9 cellular contexts compared by ENCODE assay signal in the genomic region with DNA sequence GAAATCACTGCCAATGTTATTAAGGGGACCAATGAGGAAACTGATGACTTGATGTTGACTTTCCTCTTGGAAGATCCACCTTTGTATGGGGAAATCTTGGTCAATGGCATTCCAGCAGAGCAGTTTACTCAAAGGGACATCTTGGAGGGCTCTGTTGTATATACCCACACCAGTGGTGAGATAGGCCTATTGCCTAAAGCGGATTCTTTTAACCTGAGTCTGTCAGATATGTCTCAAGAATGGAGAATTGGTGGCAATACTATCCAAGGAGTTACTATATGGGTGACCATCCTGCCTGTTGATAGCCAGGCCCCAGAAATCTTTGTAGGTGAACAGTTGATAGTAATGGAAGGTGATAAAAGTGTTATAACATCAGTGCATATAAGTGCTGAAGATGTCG. TPM values are rescaled to one million over a fixed set of nuclear protein-coding genes. Genes with fewer than 3 reads are reported as not detected.
"Had no signal": no experiment of that assay in that cellular context is flagged by ENCODE, and none has a peak within 500 bp of the region (broad histone marks: within the 10 kb centered on the region; RNA-seq: fewer than 3 reads in every experiment).

No MANE protein-coding gene starts in this region.

- H3K27ac ChIP-seq: GM23248 had no signal

- H3K36me3 ChIP-seq: HAP-1 had no signal

- H3K4me2 ChIP-seq: GM23338 had no signal

- ATAC-seq: GM23338, HCT116 had no signal

- H2AFZ ChIP-seq: GM23248, GM23338 had no signal

- H3K4me3 Mint-ChIP-seq: GM23338, HFFc6 had no signal

- H3K9ac ChIP-seq: GM23248 had no signal

- H3K4me3 ChIP-seq: GM23248, GM23338, HAP-1 had no signal

- H3K27ac Mint-ChIP-seq: GM23338, H9, HFFc6 had no signal

- DNase-seq: GM23248, GOT3, H7, H9, HCEC 1CT, HFFc6 had no signal

RNA-seq across cellular contexts. Expression of a gene that starts 3.4 kb away (rescaled TPM):
- total RNA-seq: GM23248, HFFc6 had no signal
- polyA plus RNA-seq: GM23248 had no signal
